ENCODE assay signal across 15 cellular contexts in genomic region chrX:134633832-134634231, GRCh38. TPM values are rescaled to one million over a fixed set of nuclear protein-coding genes. Genes with fewer than 3 reads are reported as not detected.
"Had no signal": no experiment of that assay in that cellular context is flagged by ENCODE, and none has a peak within 500 bp of the region (broad histone marks: within the 10 kb centered on the region; RNA-seq: fewer than 3 reads in every experiment).

No MANE protein-coding gene starts in this region.

- DNase-seq: activated B cell treated with CpG ODN at 0.5 μM for 24 hours; activated CD4-positive, alpha-beta T cell treated with anti-CD3 and anti-CD28 coated beads, Interleukin-2, amount 50 U/mL, for 1 hour; amniotic stem cell; body of pancreas; cerebellar nuclear complex; erythroblast; kidney; left ventricle myocardium inferior; stimulated activated CD4-positive, alpha-beta T cell treated with anti-CD3 and anti-CD28 coated beads, Interleukin-2, amount 100 ng/mL, for 24 hours; stimulated activated naive CD4-positive, alpha-beta T cell treated with Interleukin-2 at 50 U/mL for 16 hours; trophoblast cell had no signal

- H3K27me3 ChIP-seq: body of pancreas had no signal

- H3K4me3 ChIP-seq: body of pancreas, left ventricle myocardium inferior had no signal

- H3K36me3 ChIP-seq: left ventricle myocardium inferior had no signal

- H3K4me1 ChIP-seq: body of pancreas had no signal

- H3K27ac ChIP-seq: body of pancreas, left ventricle myocardium inferior had no signal

- H3K9me3 ChIP-seq: body of pancreas, left ventricle myocardium inferior had no signal

- ATAC-seq: body of pancreas, sciatic nerve had no signal

RNA-seq across cellular contexts. Expression of gene PLAC1, which starts 24.4 kb away (rescaled TPM):
- total RNA-seq: activated B cell treated with CpG ODN at 0.5 μM for 24 hours; activated T-helper 2 cell treated with anti-CD3 and anti-CD28 coated beads, Interferon-gamma antibody, Interleukin-2, Interleukin-4, amounts not matched to agents 10 μg/mL and 5 μg/mL and 100 μg/mL, durations not matched to agents 14 hours and 24 hours and 36 hours; body of pancreas; kidney; left ventricle myocardium inferior; neural crest cell; osteocyte; sciatic nerve had no signal
